ENCODE assay signal across 10 cellular contexts in genomic region chr3:80771085-80771484, GRCh38.
DNase-seq lines count a peak whose midpoint lies in the region; ATAC-seq, FAIRE-seq and TF ChIP-seq lines count a peak whose summit lies in the region.
"Had no signal": no experiment of that assay in that cellular context is flagged by ENCODE, and none has a peak within 500 bp of the region (broad histone marks: within the 10 kb centered on the region; RNA-seq: fewer than 3 reads in every experiment).

No MANE protein-coding gene starts in this region.

- ATAC-seq in pancreas (peak in 2 of 4 donors; percentile 63 to 71), lower lobe of right lung (no peak)

- 72 to 73% methylated on average over 7 of the region's 7 CpGs for WGBS in pancreas, 2 donors

- H3K9me3 ChIP-seq in pancreas = no peaks in the 10 kb centered on the region
- no peaks in the 10 kb centered on the region for H3K9me3 ChIP-seq in lower lobe of right lung

- no peaks in the 10 kb centered on the region for H3K4me1 ChIP-seq in pancreas
- no peaks in the 10 kb centered on the region for H3K4me1 ChIP-seq in lower lobe of right lung

- no peak for FAIRE-seq in pancreas (lab: Jason Lieb, UNC)
- FAIRE-seq: RCC 7860 had no signal

- in situ Hi-C loops in GM18951 (cut with MboI; ENCODE audit: low sequenced_read_pairs, unreplicated experiment) = no loop called here

- TF ChIP-seq CTCF in cardiac fibroblast (IDR thresholded peaks at IDR 0.05; ENCODE audit: low read depth, low read length) (no peak), pancreas (IDR thresholded peaks at IDR 0.05) (no peak), lower lobe of right lung (IDR thresholded peaks at IDR 0.05) (no peak)

- intact Hi-C loops in pancreas (cut with DNase I) (no loop called here), lower lobe of right lung (cut with DNase I) (no loop called here)

- H3K4me3 ChIP-seq in cardiac fibroblast (replicated peaks in 1 of 2; ENCODE audit: low read depth in 2 of 2, low read length in 2 of 2) = no peak overlapping the region
- H3K4me3 ChIP-seq in pancreas = no peak overlapping the region
- no peak overlapping the region for H3K4me3 ChIP-seq in lower lobe of right lung

- TF ChIP-seq POLR2A in GM18951 (IDR thresholded peaks at IDR 0.05; ENCODE audit: extremely low read depth, insufficient read depth, insufficient read length) = peak; percentile 44

- no peaks in the 10 kb centered on the region for H3K36me3 ChIP-seq in pancreas
- no peaks in the 10 kb centered on the region for H3K36me3 ChIP-seq in lower lobe of right lung

- H3K27ac ChIP-seq in pancreas (no peak overlapping the region), lower lobe of right lung (no peak overlapping the region)

- peak; percentile 71 for DNase-seq in NCI-H1105 treated with DMSO at 0.1 percent for 48 hours (lab: John Stamatoyannopoulos, UW)
- peak; percentile 1 to 61 for DNase-seq in cardiac fibroblast (ENCODE audit: low read depth in 2 of 2)
- peak in 5 of 6 donors; percentile 5 to 59 (median 28) for DNase-seq in pancreas
- no peak for DNase-seq in inferior parietal cortex (ENCODE audit: extremely low spot score)
- DNase-seq in NCI-H82 (lab: John Stamatoyannopoulos, UW) = no peak
- DNase-seq in lower lobe of right lung = no peak
- DNase-seq: foreskin melanocyte; stimulated activated CD4-positive, alpha-beta T cell treated with anti-CD3 and anti-CD28 coated beads, Interleukin-1b, Interleukin-23, amount 100 ng/mL, for 48 hours had no signal

- H3K27me3 ChIP-seq in pancreas (no peaks in the 10 kb centered on the region), lower lobe of right lung (ENCODE audit: low read depth) (no peaks in the 10 kb centered on the region)

Comparison
In these comparisons a context has a peak if more than half of its experiments do, and no peak if none do; other contexts are left out.
1. DNase-seq: peak in NCI-H1105 treated with DMSO at 0.1 percent for 48 hours (single experiment), cardiac fibroblast (2 of 2) and pancreas (5 of 6); none in inferior parietal cortex (single experiment), NCI-H82 (single experiment) and lower lobe of right lung (single experiment).